In genomic region chr10:77873558-77874380, GRCh38 we compare ENCODE assay signal across 8 cellular contexts. TPM values are rescaled to one million over a fixed set of nuclear protein-coding genes. Genes with fewer than 3 reads are reported as not detected.
A peak's percentile ranks its signal among the peaks of the same experiment; 100 is the strongest.
DNase-seq lines count a peak whose midpoint lies in the region; ATAC-seq and TF ChIP-seq lines count a peak whose summit lies in the region.

No MANE protein-coding gene starts in this region.

- ATAC-seq in left ventricle myocardium superior = peak; percentile 12

- intact Hi-C loops in left ventricle myocardium superior (cut with micrococcal nuclease) = no loop called here

- peak in 2 of 3 experiments; percentile 42 to 71 for DNase-seq in NCI-H1417 (lab: John Stamatoyannopoulos, UW)
- no peak for DNase-seq in NCI-H1417 treated with DMSO at 0.1 percent for 48 hours (lab: John Stamatoyannopoulos, UW)
- peak; percentile 70 for DNase-seq in HFF-Myc (ENCODE audit: extremely low read depth, low read depth)
- peak; percentile 88 for DNase-seq in MG63
- DNase-seq in activated T-cell treated with anti-CD3 and anti-CD28 coated beads, Interleukin-2, amount 50 U/mL, for 48 hours = peak; percentile 62 to 74
- DNase-seq in left ventricle myocardium superior = peak; percentile 35
- DNase-seq in stimulated activated CD4-positive, alpha-beta T cell treated with anti-CD3 and anti-CD28 coated beads, Interleukin-4, amount 100 ng/mL, for 1 hour = peak; percentile 6
- DNase-seq in COLO829 (ENCODE audit: low spot score) = no peak

- H3K9me3 ChIP-seq in MG63 = no peaks in the 10 kb centered on the region

- H3K4me3 ChIP-seq in HFF-Myc (replicated peaks; ENCODE audit: low read depth, low read length) (no peak overlapping the region), MG63 (no peak overlapping the region)

- H3K36me3 ChIP-seq in MG63 = no peaks in the 10 kb centered on the region; the same call in 1 of the 2 replicates

- H3K27me3 ChIP-seq in MG63 = no peaks in the 10 kb centered on the region

- no peak for TF ChIP-seq CTCF in HFF-Myc (IDR thresholded peaks at IDR 0.05; ENCODE audit: low read depth, low read length, missing control alignments)

RNA-seq across cellular contexts. Expression of gene DLG5, which starts 52.8 kb away (rescaled TPM):
- 22.6 and 33.8 TPM in 2 replicates for total RNA-seq in MG63 (2014; rRNA removed; shearing (Covaris generic); ENCODE audit: low replicate concordance)
- 9.5 TPM for total RNA-seq in left ventricle myocardium superior

Comparison
In these comparisons a context has a peak if more than half of its experiments do, and no peak if none do; other contexts are left out.
1. DNase-seq: peak in NCI-H1417 (2 of 3), HFF-Myc (single experiment), MG63 (single experiment), activated T-cell treated with anti-CD3 and anti-CD28 coated beads, Interleukin-2, amount 50 U/mL, for 48 hours (2 of 2), left ventricle myocardium superior (single experiment) and stimulated activated CD4-positive, alpha-beta T cell treated with anti-CD3 and anti-CD28 coated beads, Interleukin-4, amount 100 ng/mL, for 1 hour (single experiment); none in NCI-H1417 treated with DMSO at 0.1 percent for 48 hours (single experiment) and COLO829 (single experiment).